In the genomic region with DNA sequence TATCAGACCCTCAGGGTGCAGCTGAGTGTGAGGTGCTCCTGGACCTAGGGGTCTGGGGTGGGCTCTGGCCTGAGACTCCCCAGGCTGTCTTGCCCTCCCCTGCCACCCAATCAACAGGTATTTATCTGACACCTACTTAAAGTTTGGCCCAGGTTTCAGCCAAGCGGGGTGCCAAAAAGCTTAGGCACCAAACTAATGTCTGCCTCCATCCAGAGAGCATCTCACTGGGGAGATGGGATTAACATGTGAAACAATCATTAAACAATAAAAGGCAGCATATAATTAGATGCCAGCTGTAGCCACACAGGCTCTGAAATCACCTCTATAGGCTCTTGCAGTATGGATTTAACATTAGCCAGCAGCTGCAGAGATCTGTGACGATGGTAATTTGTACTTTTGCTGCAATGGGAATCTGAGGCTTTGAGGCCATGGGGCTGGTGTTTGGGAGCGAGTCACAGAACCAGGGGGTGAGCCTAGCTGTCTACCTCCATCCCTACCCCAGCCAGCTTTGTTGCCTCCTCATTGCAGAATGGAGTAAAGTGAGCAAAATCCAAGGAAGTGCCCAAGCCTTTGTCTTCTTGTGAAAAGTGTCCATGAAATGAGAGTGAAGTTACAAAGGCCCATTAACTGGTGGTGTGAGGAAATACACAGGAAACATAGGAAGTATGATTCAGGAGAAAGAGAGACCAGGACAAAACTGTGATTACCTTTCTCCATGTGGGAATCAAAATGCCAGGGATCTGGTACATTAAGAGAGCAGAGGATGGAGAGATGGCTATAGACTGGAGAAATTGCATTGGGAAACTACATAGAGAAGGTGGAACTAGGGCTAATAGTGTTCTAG, we compare ENCODE assay signal across 11 cellular contexts. TPM values are rescaled to one million over a fixed set of nuclear protein-coding genes. Genes with fewer than 3 reads are reported as not detected.
DNase-seq lines count a peak whose midpoint lies in the region; ATAC-seq and TF ChIP-seq lines count a peak whose summit lies in the region.
"Had no signal": no experiment of that assay in that cellular context is flagged by ENCODE, and none has a peak within 500 bp of the region (broad histone marks: within the 10 kb centered on the region; RNA-seq: fewer than 3 reads in every experiment).

No MANE protein-coding gene starts in this region.

- no peaks in the 10 kb centered on the region for H3K27me3 ChIP-seq in mucosa of rectum (ENCODE audit: control insufficient read depth in 2 of 2, insufficient read depth in 2 of 2, low read length in 2 of 2)

- H3K36me3 Mint-ChIP-seq in CD14-positive monocyte: peaks cover 67 to 81% of the 10 kb centered on the region in 2 donors
- peaks cover 100% of the 10 kb centered on the region for H3K36me3 Mint-ChIP-seq in activated T-helper 17 cell treated with anti-CD3 and anti-CD28 coated beads, Interleukin-2, amount 50 U/mL, for 72 hours (ENCODE audit: low read depth)

- peaks cover 7 to 34% of the 10 kb centered on the region in 2 donors for H3K4me1 ChIP-seq in mucosa of rectum (ENCODE audit: control insufficient read depth in 2 of 2, insufficient read depth in 2 of 2, low read length in 2 of 2)

- no peaks in the 10 kb centered on the region for H3K9me3 ChIP-seq in KOPT-K1 (ENCODE audit: insufficient read depth, low read length, poor library complexity, severe bottlenecking)
- H3K9me3 ChIP-seq in mucosa of rectum (ENCODE audit: control insufficient read depth in 2 of 2, low read length in 2 of 2): no peaks in the 10 kb centered on the region

- intact Hi-C loops in CD14-positive monocyte (cut with micrococcal nuclease): loop anchor here in 1 of 2 donors (5.0 kb wide), 1 partner anchor 109 kb away; no protein-coding TSS in a partner anchor

- H3K27ac Mint-ChIP-seq in CD14-positive monocyte: peak overlapping the region; percentile 97 to 100 (median 99)
- peak overlapping the region; percentile 100 for H3K27ac Mint-ChIP-seq in activated T-helper 17 cell treated with anti-CD3 and anti-CD28 coated beads, Interleukin-2, amount 50 U/mL, for 72 hours

- peak overlapping the region; percentile 72 for H3K27ac ChIP-seq in KOPT-K1 (ENCODE audit: low read depth, low read length, poor library complexity, severe bottlenecking)
- peak overlapping the region; percentile 70 to 84 for H3K27ac ChIP-seq in mucosa of rectum (ENCODE audit: low read depth in 2 of 2, low read length in 2 of 2)
- H3K27ac ChIP-seq: epithelial cell of prostate had no signal

- no peak for TF ChIP-seq CTCF in CD14-positive monocyte (IDR thresholded peaks at IDR 0.05)

- H3K36me3 ChIP-seq in KOPT-K1 (ENCODE audit: insufficient read depth, low read length) (peaks cover 76% of the 10 kb centered on the region), mucosa of rectum (ENCODE audit: control insufficient read depth in 2 of 2, insufficient read depth in 2 of 2, low read length in 2 of 2) (no peaks in the 10 kb centered on the region)

- H3K4me3 ChIP-seq in mucosa of rectum (ENCODE audit: low read length in 2 of 2): peak overlapping the region in 1 of 2 donors; percentile 45

- H3K27me3 Mint-ChIP-seq in CD14-positive monocyte (ENCODE audit: low read depth in 3 of 3): peaks cover 0 to 6% (median 0%) of the 10 kb centered on the region in 3 donors
- H3K27me3 Mint-ChIP-seq in activated T-helper 17 cell treated with anti-CD3 and anti-CD28 coated beads, Interleukin-2, amount 50 U/mL, for 72 hours: no peaks in the 10 kb centered on the region

- DNase-seq in CD14-positive monocyte (ENCODE audit: low spot score): no peak
- no peak for DNase-seq in DMS53 (lab: John Stamatoyannopoulos, UW)
- DNase-seq: left cardiac atrium had no signal

- ATAC-seq in activated T-helper 17 cell treated with anti-CD3 and anti-CD28 coated beads, Interleukin-2, amount 50 U/mL, for 72 hours (replicated peaks): no peak
- no peak for ATAC-seq in GM18498 (IDR thresholded peaks at IDR 0.05; ENCODE audit: unreplicated experiment)
- ATAC-seq in HG03442 (IDR thresholded peaks at IDR 0.05; ENCODE audit: unreplicated experiment): no peak
- no peak for ATAC-seq in HG02981 (IDR thresholded peaks at IDR 0.05; ENCODE audit: unreplicated experiment)

- H3K9me3 Mint-ChIP-seq in CD14-positive monocyte: peaks cover 0 to 4% (median 0%) of the 10 kb centered on the region in 7 donors
- H3K9me3 Mint-ChIP-seq in activated T-helper 17 cell treated with anti-CD3 and anti-CD28 coated beads, Interleukin-2, amount 50 U/mL, for 72 hours: no peaks in the 10 kb centered on the region
- H3K9me3 Mint-ChIP-seq: HFFc6 had no signal

- H3K4me1 Mint-ChIP-seq in CD14-positive monocyte: peaks cover 99% of the 10 kb centered on the region
- peaks cover 84% of the 10 kb centered on the region for H3K4me1 Mint-ChIP-seq in activated T-helper 17 cell treated with anti-CD3 and anti-CD28 coated beads, Interleukin-2, amount 50 U/mL, for 72 hours

- peak overlapping the region; percentile 65 to 76 for H3K4me3 Mint-ChIP-seq in CD14-positive monocyte
- peak overlapping the region; percentile 84 for H3K4me3 Mint-ChIP-seq in activated T-helper 17 cell treated with anti-CD3 and anti-CD28 coated beads, Interleukin-2, amount 50 U/mL, for 72 hours
- H3K4me3 Mint-ChIP-seq: HFFc6 had no signal

- H3K9ac ChIP-seq in mucosa of rectum (ENCODE audit: low read depth in 1 of 2, low read length in 2 of 2): peak overlapping the region; percentile 15 to 36

RNA-seq across cellular contexts. Expression of gene EIF2D, which starts 36.1 kb away (rescaled TPM):
- polyA plus RNA-seq in CD14-positive monocyte: 10 to 100 TPM; 16.4 to 16.8 TPM
- 10 to 100 TPM; 63.4 to 64.9 TPM for total RNA-seq in activated T-helper 17 cell treated with anti-CD3 and anti-CD28 coated beads, Interleukin-2, amount 50 U/mL, for 72 hours

RNA-seq across cellular contexts. Expression of gene DYRK3, which starts 59.2 kb away (rescaled TPM):
- not detected for polyA plus RNA-seq in CD14-positive monocyte
- total RNA-seq in activated T-helper 17 cell treated with anti-CD3 and anti-CD28 coated beads, Interleukin-2, amount 50 U/mL, for 72 hours: 10 to 100 TPM in 1 of 2 donors, 1 to 10 TPM in 1; 9.3 to 12.3 TPM
